8 cellular contexts compared by ENCODE assay signal in the genomic region with DNA sequence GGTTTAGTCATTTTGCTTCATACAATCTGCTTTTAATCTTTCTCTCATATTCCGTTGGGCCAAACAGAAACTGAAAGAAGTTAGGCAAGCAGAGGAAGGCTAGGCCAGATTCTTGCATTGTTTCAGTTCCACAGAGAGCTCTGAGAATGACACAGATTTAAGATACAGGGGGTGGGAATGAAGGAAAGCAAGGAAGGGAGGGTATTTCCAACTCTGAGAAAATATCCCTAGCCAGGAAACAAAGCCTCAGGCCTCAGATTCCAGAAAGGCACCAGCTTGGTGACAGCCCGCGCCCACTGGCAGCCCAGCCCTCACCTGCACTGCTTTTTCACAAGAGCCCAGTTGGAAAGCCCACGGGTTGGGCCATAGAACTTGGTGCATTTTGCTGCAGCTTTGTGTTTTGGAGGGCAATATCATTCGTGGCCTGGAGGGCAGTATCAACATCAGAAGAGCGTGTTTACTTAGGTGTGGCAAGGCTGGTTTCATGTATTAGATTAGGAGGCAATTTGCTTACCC.
A peak's percentile ranks its signal among the peaks of the same experiment; 100 is the strongest.
DNase-seq lines count a peak whose midpoint lies in the region; ATAC-seq and TF ChIP-seq lines count a peak whose summit lies in the region.

No MANE protein-coding gene starts in this region.

- H4K8ac ChIP-seq in H9 (replicated peaks; ENCODE audit: insufficient read length, low read depth, low read length): no peak overlapping the region

- H3T11ph ChIP-seq in H9 (ENCODE audit: low read length): no peak overlapping the region

- WGBS in mammary epithelial cell (ENCODE audit: low coverage, missing lambda C conversion rate): 31% methylated on average over 5 of the region's 6 CpGs
- WGBS in H9 (ENCODE audit: extremely low coverage, insufficient read length, low lambda C conversion rate): no CpG with 5 or more reads among the region's 6 CpGs

- H3K4me2 ChIP-seq in mammary epithelial cell (ENCODE audit: insufficient read depth, low read depth, low read length) (peak overlapping the region; percentile 67), H9 (ENCODE audit: insufficient read depth, insufficient read length, low read length) (no peak overlapping the region)

- H3K9me3 Mint-ChIP-seq in H9: no peaks in the 10 kb centered on the region

- no peaks in the 10 kb centered on the region for H3K27me3 Mint-ChIP-seq in H9 (ENCODE audit: low read depth)

- DNase-seq in COR-L47 (lab: John Stamatoyannopoulos, UW) (peak; percentile 22), mammary epithelial cell (peak; percentile 44), mucosa of descending colon (peak in 1 of 3 donors; percentile 35), NCI-H1092 treated with DMSO at 0.1 percent for 48 hours (lab: John Stamatoyannopoulos, UW) (no peak), H9 (no peak), islet precursor cell (no peak)

- no peak overlapping the region for H4K5ac ChIP-seq in H9 (ENCODE audit: insufficient read length, low read depth, low read length)

- no peak overlapping the region for H2BK15ac ChIP-seq in H9 (ENCODE audit: low read depth, low read length)

- H3K79me1 ChIP-seq in H9 (ENCODE audit: insufficient read depth, low read depth, low read length, poor library complexity, severe bottlenecking): no peaks in the 10 kb centered on the region

- in situ Hi-C loops in mammary epithelial cell (cut with MboI; ENCODE audit: low sequenced_read_pairs in 2 of 2): no loop called here

- peaks cover 0 to 5% of the 10 kb centered on the region in 2 experiments; a peak in 2 of 4 replicates for H3K4me1 Mint-ChIP-seq in H9

- peak overlapping the region; percentile 18 for H3K9ac ChIP-seq in mammary epithelial cell (ENCODE audit: insufficient read depth, low read length)
- H3K9ac ChIP-seq in H9 (ENCODE audit: extremely low read depth, insufficient read length, low read length): no peak overlapping the region

- H4K20me1 ChIP-seq in mammary epithelial cell (ENCODE audit: insufficient read depth, low read length) (no peaks in the 10 kb centered on the region), H9 (ENCODE audit: control insufficient read depth, insufficient read depth, insufficient read length) (no peaks in the 10 kb centered on the region)

- peak; percentile 73 for ATAC-seq in GM19438 (IDR thresholded peaks at IDR 0.05; ENCODE audit: low read depth, unreplicated experiment)
- ATAC-seq in HG03521 (IDR thresholded peaks at IDR 0.05; ENCODE audit: unreplicated experiment): peak; percentile 52
- ATAC-seq in mucosa of descending colon: peak; percentile 47

- no peak overlapping the region for H3K18ac ChIP-seq in H9 (ENCODE audit: insufficient read length, low read depth, low read length)

- no peak overlapping the region for H2BK5ac ChIP-seq in H9 (ENCODE audit: insufficient read length, low read length)

- H3K4me3 Mint-ChIP-seq in H9: no peak overlapping the region

- no peak overlapping the region for H3K14ac ChIP-seq in H9 (ENCODE audit: insufficient read depth, low read length)

- H2AK5ac ChIP-seq in H9 (ENCODE audit: insufficient read length, low read length): no peak overlapping the region

- no peak for TF ChIP-seq CTCF in mammary epithelial cell (conservative IDR thresholded peaks at IDR 0.05 in 1 of 2, IDR thresholded peaks at IDR 0.05 in 1 of 2; ENCODE audit: extremely low read depth in 1 of 2, insufficient read depth in 1 of 2, low read depth in 1 of 2, low read length in 2 of 2)
- TF ChIP-seq CTCF in mucosa of descending colon (IDR thresholded peaks at IDR 0.05): no peak
- no peak for TF ChIP-seq CTCF in H9 (conservative IDR thresholded peaks at IDR 0.05)

- intact Hi-C loops in mammary epithelial cell (cut with micrococcal nuclease) (loop anchor here (2.0 to 5.0 kb wide), 3 partner anchors 34 to 62 kb away; no protein-coding TSS in a partner anchor), mucosa of descending colon (cut with DNase I, micrococcal nuclease) (no loop called here)

- H3K27ac ChIP-seq in mammary epithelial cell (ENCODE audit: insufficient read depth, low read depth, low read length) (peak overlapping the region; percentile 27), H9 (ENCODE audit: insufficient read length, low read depth, low read length) (no peak overlapping the region)

- no peak overlapping the region for H2BK20ac ChIP-seq in H9 (ENCODE audit: low read depth, low read length, poor library complexity, severe bottlenecking)

- H3K79me2 ChIP-seq in mammary epithelial cell (ENCODE audit: insufficient read depth, low read length) (no peaks in the 10 kb centered on the region), H9 (ENCODE audit: insufficient read depth, low read length) (no peaks in the 10 kb centered on the region)

- H3K4me3 ChIP-seq in mammary epithelial cell (replicated peaks in 1 of 3; ENCODE audit: insufficient read depth in 1 of 3, low read depth in 2 of 3, low read length in 3 of 3) (no peak overlapping the region), mucosa of descending colon (no peak overlapping the region)

- H3K9me3 ChIP-seq in mammary epithelial cell (replicated peaks; ENCODE audit: insufficient read depth, low read length): no peaks in the 10 kb centered on the region
- H3K9me3 ChIP-seq in mucosa of descending colon: no peaks in the 10 kb centered on the region
- no peaks in the 10 kb centered on the region for H3K9me3 ChIP-seq in H9 (ENCODE audit: control insufficient read depth, low read depth, low read length)

- no TSS peak for BruUV-seq in mammary epithelial cell (replicated peaks; lab: Mats Ljungman, UMichigan)

- H3K23ac ChIP-seq in H9 (ENCODE audit: insufficient read length, low read depth, low read length): no peak overlapping the region

- no peaks in the 10 kb centered on the region for H3K27me3 ChIP-seq in mammary epithelial cell (ENCODE audit: insufficient read depth, low read length)
- no peaks in the 10 kb centered on the region for H3K27me3 ChIP-seq in H9 (ENCODE audit: insufficient read depth, low read length)

- peak overlapping the region; percentile 70 for H2AFZ ChIP-seq in mammary epithelial cell (ENCODE audit: low read depth, low read length)
- H2AFZ ChIP-seq in H9 (ENCODE audit: low read length): no peak overlapping the region

- no peak overlapping the region for H3K56ac ChIP-seq in H9 (ENCODE audit: insufficient read length, low read depth, low read length)

- H3K27ac Mint-ChIP-seq in H9: no peak overlapping the region

- no peaks in the 10 kb centered on the region for H3K36me3 Mint-ChIP-seq in H9 (ENCODE audit: insufficient read depth in 1 of 3, low read depth in 3 of 3)

- CTCF ChIA-PET in mammary epithelial cell (lab: Charles Lee; ENCODE audit: low non-redundant PET): interaction anchor here (0.6 kb wide), 1 partner anchor 11 kb away, joined by 4 read pairs; no protein-coding TSS in a partner anchor

- H4K91ac ChIP-seq in H9 (ENCODE audit: insufficient read length, low read depth, low read length): no peak overlapping the region

- H3K23me2 ChIP-seq in H9 (ENCODE audit: insufficient read length, low read depth, low read length, poor library complexity, severe bottlenecking): no peaks in the 10 kb centered on the region

- H2BK12ac ChIP-seq in H9 (ENCODE audit: insufficient read length, low read depth, low read length): no peak overlapping the region

- peaks cover 35% of the 10 kb centered on the region for H3K4me1 ChIP-seq in mammary epithelial cell (ENCODE audit: insufficient read depth, low read length)
- peaks cover 36% of the 10 kb centered on the region for H3K4me1 ChIP-seq in mucosa of descending colon (ENCODE audit: low read depth)
- no peaks in the 10 kb centered on the region for H3K4me1 ChIP-seq in H9 (ENCODE audit: insufficient read depth, low read length)

- no peak overlapping the region for H2BK120ac ChIP-seq in H9 (ENCODE audit: low read depth, low read length, poor library complexity, severe bottlenecking)

- dilution Hi-C loops in mammary epithelial cell (cut with HindIII; ENCODE audit: low sequenced_read_pairs): no loop called here

- no peak overlapping the region for H3K4ac ChIP-seq in H9 (ENCODE audit: low read depth, low read length)

- H3K36me3 ChIP-seq in mammary epithelial cell (ENCODE audit: insufficient read depth, low read length) (no peaks in the 10 kb centered on the region), mucosa of descending colon (ENCODE audit: low read depth) (no peaks in the 10 kb centered on the region)

Comparison
In these comparisons a context has a peak if more than half of its experiments do, and no peak if none do; other contexts are left out.
1. DNase-seq: peak in COR-L47 (single experiment) and mammary epithelial cell (single experiment); none in NCI-H1092 treated with DMSO at 0.1 percent for 48 hours (single experiment), H9 (single experiment) and islet precursor cell (single experiment).
2. Peak in every context shown above with its lines, with median percentiles within 50 percentile points of each other: ATAC-seq.